10 cellular contexts compared by ENCODE assay signal in the genomic region with DNA sequence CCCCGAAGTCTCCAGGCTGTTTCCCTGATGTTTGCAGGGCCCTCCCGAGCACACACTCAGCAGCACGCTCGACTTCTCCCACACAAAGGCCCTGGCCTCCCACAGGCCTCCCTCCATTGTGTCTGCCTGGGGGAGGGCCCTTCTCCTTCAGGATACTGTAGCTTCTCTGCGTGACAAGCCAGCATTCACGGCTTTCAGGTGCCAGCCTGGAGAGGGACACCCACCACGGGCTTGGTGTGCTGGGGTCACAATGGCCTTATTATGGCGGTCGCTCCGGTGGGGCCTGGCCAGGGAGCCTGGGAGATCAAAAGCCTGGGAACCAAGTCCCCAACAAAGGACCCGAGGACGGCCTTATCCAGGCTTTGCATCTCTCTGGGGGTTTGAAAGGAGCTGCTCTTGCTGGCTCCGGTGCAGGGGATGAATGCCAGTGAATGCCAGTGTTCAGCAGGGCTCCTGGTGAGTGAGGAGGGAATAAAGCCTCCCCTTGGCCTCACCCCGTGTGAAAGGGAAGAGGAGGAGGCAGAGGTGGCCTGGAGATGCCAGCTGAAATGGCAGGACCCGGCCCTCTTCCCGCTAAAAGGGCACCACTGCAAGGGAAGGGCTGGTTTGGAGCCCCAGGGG. TPM values are rescaled to one million over a fixed set of nuclear protein-coding genes. Genes with fewer than 3 reads are reported as not detected.
DNase-seq lines count a peak whose midpoint lies in the region; ATAC-seq and TF ChIP-seq lines count a peak whose summit lies in the region.
"Had no signal": no experiment of that assay in that cellular context is flagged by ENCODE, and none has a peak within 500 bp of the region (broad histone marks: within the 10 kb centered on the region; RNA-seq: fewer than 3 reads in every experiment).

No MANE protein-coding gene starts in this region.

- H3K9me3 ChIP-seq in adipocyte (ENCODE audit: control insufficient read depth, low read length) (no peaks in the 10 kb centered on the region), hepatocyte (ENCODE audit: low read depth) (no peaks in the 10 kb centered on the region), OCI-LY7 (ENCODE audit: low read length) (no peaks in the 10 kb centered on the region)

- peak overlapping the region; percentile 41 for H3K9ac ChIP-seq in adipocyte (ENCODE audit: low read length)

- H3K9me3 Mint-ChIP-seq in HFFc6, result no peaks in the 10 kb centered on the region
- H3K9me3 Mint-ChIP-seq in stimulated activated effector memory CD8-positive, alpha-beta T cell treated with anti-CD3 and anti-CD28 coated beads, Interleukin-12 subunit alpha, Interleukin-12 subunit beta, amount 100 ng/mL, for 72 hours, result no peaks in the 10 kb centered on the region
- H3K9me3 Mint-ChIP-seq in T-cell, result no peaks in the 10 kb centered on the region

- H3K36me3 ChIP-seq in adipocyte (ENCODE audit: control insufficient read depth, insufficient read depth, low read length, severe bottlenecking) (no peaks in the 10 kb centered on the region), hepatocyte (replicated peaks; ENCODE audit: insufficient read depth, low read depth) (no peaks in the 10 kb centered on the region), OCI-LY7 (ENCODE audit: insufficient read depth, low read length) (no peaks in the 10 kb centered on the region)

- peak overlapping the region; percentile 77 for H3K27ac ChIP-seq in hepatocyte
- no peak overlapping the region for H3K27ac ChIP-seq in OCI-LY7 (ENCODE audit: low read depth, low read length, poor library complexity, severe bottlenecking)

- POLR2A ChIA-PET in T-cell (lab: Charles Lee), result no interaction called here
- POLR2A ChIA-PET in OCI-LY7 (lab: Charles Lee), result no interaction called here

- H2AFZ ChIP-seq in hepatocyte (no peak overlapping the region), OCI-LY7 (ENCODE audit: low read length) (no peak overlapping the region)

- no peaks in the 10 kb centered on the region for H3K27me3 ChIP-seq in adipocyte (replicated peaks; ENCODE audit: control insufficient read depth, insufficient read depth, low read length)
- no peaks in the 10 kb centered on the region for H3K27me3 ChIP-seq in hepatocyte

- H3K9me2 ChIP-seq in hepatocyte (replicated peaks; ENCODE audit: insufficient read depth) (no peaks in the 10 kb centered on the region), OCI-LY7 (ENCODE audit: insufficient read depth, low read length) (no peaks in the 10 kb centered on the region)

- peaks cover 33% of the 10 kb centered on the region for H3K36me3 Mint-ChIP-seq in HFFc6 (ENCODE audit: low read depth)
- peaks cover 83% of the 10 kb centered on the region for H3K36me3 Mint-ChIP-seq in stimulated activated effector memory CD8-positive, alpha-beta T cell treated with anti-CD3 and anti-CD28 coated beads, Interleukin-12 subunit alpha, Interleukin-12 subunit beta, amount 100 ng/mL, for 72 hours
- H3K36me3 Mint-ChIP-seq in T-cell, result peaks cover 21% of the 10 kb centered on the region

- DNase-seq in HFFc6 (no peak), adipocyte (ENCODE audit: low read depth) (no peak), hepatocyte (ENCODE audit: low spot score) (no peak), T-cell (no peak), OCI-LY7 (ENCODE audit: low spot score) (no peak)
- DNase-seq in stimulated activated effector memory CD8-positive, alpha-beta T cell treated with anti-CD3 and anti-CD28 coated beads, Interleukin-12 subunit alpha, Interleukin-12 subunit beta, amount 100 ng/mL, for 72 hours (ENCODE audit: low spot score in 2 of 2), result no peak
- DNase-seq: activated CD8-positive, alpha-beta memory T cell treated with anti-CD3 and anti-CD28 coated beads, Interleukin-2, amount 50 U/mL, for 48 hours; NK-92 treated with Interleukin-12 subunit alpha and Interleukin-12 subunit beta, amount 100 ng/mL, for 24 hours had no signal

- intact Hi-C loops in OCI-LY7 (cut with micrococcal nuclease; ENCODE audit: unreplicated experiment), result no loop called here

- no peaks in the 10 kb centered on the region for H3K79me2 ChIP-seq in hepatocyte
- H3K79me2 ChIP-seq in OCI-LY7 (ENCODE audit: insufficient read depth, low read depth, low read length), result no peaks in the 10 kb centered on the region

- H3K4me3 Mint-ChIP-seq in HFFc6 (peak overlapping the region; percentile 75), T-cell (no peak overlapping the region)
- no peak overlapping the region for H3K4me3 Mint-ChIP-seq in stimulated activated effector memory CD8-positive, alpha-beta T cell treated with anti-CD3 and anti-CD28 coated beads, Interleukin-12 subunit alpha, Interleukin-12 subunit beta, amount 100 ng/mL, for 72 hours

- no peak overlapping the region for H3K4me3 ChIP-seq in adipocyte (ENCODE audit: low read length)
- no peak overlapping the region for H3K4me3 ChIP-seq in hepatocyte
- H3K4me3 ChIP-seq in OCI-LY7 (ENCODE audit: low read depth, low read length, poor library complexity, severe bottlenecking), result no peak overlapping the region

- H3K27me3 Mint-ChIP-seq in HFFc6 (ENCODE audit: insufficient read depth) (peaks cover 1% of the 10 kb centered on the region; the same call in 1 of the 2 replicates), T-cell (no peaks in the 10 kb centered on the region)

- H3K4me2 ChIP-seq in hepatocyte, result no peak overlapping the region
- H3K4me2 ChIP-seq in OCI-LY7 (ENCODE audit: low read length), result no peak overlapping the region

- H4K20me1 ChIP-seq in hepatocyte (ENCODE audit: insufficient read depth, poor library complexity, severe bottlenecking), result no peaks in the 10 kb centered on the region
- H4K20me1 ChIP-seq in OCI-LY7 (ENCODE audit: insufficient read depth, low read length), result no peaks in the 10 kb centered on the region

- BruUV-seq in OCI-LY7 (replicated peaks; lab: Mats Ljungman, UMichigan), result no TSS peak

- peak overlapping the region; percentile 92 for H3K27ac Mint-ChIP-seq in HFFc6
- peak overlapping the region; percentile 67 for H3K27ac Mint-ChIP-seq in stimulated activated effector memory CD8-positive, alpha-beta T cell treated with anti-CD3 and anti-CD28 coated beads, Interleukin-12 subunit alpha, Interleukin-12 subunit beta, amount 100 ng/mL, for 72 hours
- no peak overlapping the region for H3K27ac Mint-ChIP-seq in T-cell

- no peak for TF ChIP-seq CTCF in HFFc6 (IDR thresholded peaks at IDR 0.05)
- no peak for TF ChIP-seq CTCF in hepatocyte (IDR thresholded peaks at IDR 0.05; ENCODE audit: poor library complexity)
- no peak for TF ChIP-seq CTCF in OCI-LY7 (conservative IDR thresholded peaks at IDR 0.05; ENCODE audit: low read length)

- 73% methylated on average over 16 of the region's 16 CpGs for WGBS in hepatocyte (ENCODE audit: low lambda C conversion rate, missing lambda C conversion rate)

- ATAC-seq in stimulated activated effector memory CD8-positive, alpha-beta T cell treated with anti-CD3 and anti-CD28 coated beads, Interleukin-12 subunit alpha, Interleukin-12 subunit beta, amount 100 ng/mL, for 72 hours, result no peak
- ATAC-seq in T-cell (replicated peaks in 1 of 4), result no peak
- ATAC-seq in GM19324 (IDR thresholded peaks at IDR 0.05; ENCODE audit: low FRiP score, unreplicated experiment), result no peak
- no peak for ATAC-seq in HG03432 (IDR thresholded peaks at IDR 0.05; ENCODE audit: unreplicated experiment)

- H3K4me1 ChIP-seq in adipocyte (ENCODE audit: control insufficient read depth, insufficient read depth, low read length) (peaks cover 28% of the 10 kb centered on the region), hepatocyte (ENCODE audit: insufficient read depth) (peaks cover 41% of the 10 kb centered on the region), OCI-LY7 (ENCODE audit: insufficient read depth, low read length, poor library complexity, severe bottlenecking) (peaks cover 4% of the 10 kb centered on the region)

- CTCF ChIA-PET in T-cell (lab: Charles Lee) (no interaction called here), OCI-LY7 (lab: Charles Lee; ENCODE audit: unreplicated experiment) (no interaction called here)

- peaks cover 57% of the 10 kb centered on the region for H3K4me1 Mint-ChIP-seq in HFFc6 (ENCODE audit: low read depth)
- peaks cover 91% of the 10 kb centered on the region for H3K4me1 Mint-ChIP-seq in stimulated activated effector memory CD8-positive, alpha-beta T cell treated with anti-CD3 and anti-CD28 coated beads, Interleukin-12 subunit alpha, Interleukin-12 subunit beta, amount 100 ng/mL, for 72 hours
- peaks cover 34 to 48% (median 37%) of the 10 kb centered on the region in 3 donors for H3K4me1 Mint-ChIP-seq in T-cell

RNA-seq across cellular contexts. Expression of gene TRAF6, which starts 55.0 kb away (rescaled TPM):
- 1 to 10 TPM; 7.9 to 9.5 (median 8.3) TPM for total RNA-seq in HFFc6 (2021; fragmentation: NEBNext Ultra II Directional; extraction: Animal tissue kit (Norgen Biotek cat#: 25700))
- total RNA-seq in hepatocyte (12.7 and 13.4 TPM in 2 replicates), T-cell (10 to 100 TPM; 17.3 to 26.0 (median 19.4) TPM), OCI-LY7 (2022) (10.2 and 11.4 TPM in 2 replicates)
- polyA plus RNA-seq in hepatocyte, result 9.5 TPM in 2 replicates
- 5.5 and 6.8 TPM in 2 replicates for total RNA-seq in OCI-LY7 (2014; rRNA removed; shearing (Covaris generic))

Comparison
In these comparisons a context has a peak if more than half of its experiments do, and no peak if none do; other contexts are left out.
1. H3K27ac Mint-ChIP-seq: peak in HFFc6 (single experiment) and stimulated activated effector memory CD8-positive, alpha-beta T cell treated with anti-CD3 and anti-CD28 coated beads, Interleukin-12 subunit alpha, Interleukin-12 subunit beta, amount 100 ng/mL, for 72 hours (single experiment); none in T-cell (0 of 2).